In genomic region chr17:21395764-21396163, GRCh38 we compare ENCODE assay signal across 16 cellular contexts. TPM values are rescaled to one million over a fixed set of nuclear protein-coding genes. Genes with fewer than 3 reads are reported as not detected.
DNase-seq lines count a peak whose midpoint lies in the region; ATAC-seq, FAIRE-seq and TF ChIP-seq lines count a peak whose summit lies in the region.
"Had no signal": no experiment of that assay in that cellular context is flagged by ENCODE, and none has a peak within 500 bp of the region (broad histone marks: within the 10 kb centered on the region; RNA-seq: fewer than 3 reads in every experiment).

No MANE protein-coding gene starts in this region.

- no peak for DNase-seq in activated naive CD8-positive, alpha-beta T cell treated with anti-CD3 and anti-CD28 coated beads, Interleukin-2, amount 10 ng/mL, durations not matched to agents 7 days and 5 days
- DNase-seq in activated naive CD8-positive, alpha-beta T cell treated with anti-CD3 and anti-CD28 coated beads, Interleukin-2, amount 50 U/mL, for 24 hours, result no peak
- DNase-seq in HTR-8/SVneo (ENCODE audit: insufficient read length, low spot score) (no peak), glutamatergic neuron (no peak), iPS-NIHi7 (ENCODE audit: extremely low spot score) (no peak)
- DNase-seq in activated CD8-positive, alpha-beta T cell treated with anti-CD3 and anti-CD28 coated beads for 36 hours, result no peak
- DNase-seq: Calu3; CD8-positive, alpha-beta T cell; DMS79 treated with DMSO at 0.1 percent for 48 hours; GM23248; HCEC 1CT had no signal

- no peaks in the 10 kb centered on the region for H3K36me3 Mint-ChIP-seq in activated naive CD8-positive, alpha-beta T cell treated with anti-CD3 and anti-CD28 coated beads, Interleukin-2, amount 10 ng/mL, durations not matched to agents 7 days and 5 days
- H3K36me3 Mint-ChIP-seq in activated naive CD8-positive, alpha-beta T cell treated with anti-CD3 and anti-CD28 coated beads, Interleukin-2, amount 50 U/mL, for 24 hours (ENCODE audit: low read depth), result no peaks in the 10 kb centered on the region
- peaks cover 3% of the 10 kb centered on the region for H3K36me3 Mint-ChIP-seq in glutamatergic neuron (ENCODE audit: unreplicated experiment)
- H3K36me3 Mint-ChIP-seq in activated CD8-positive, alpha-beta T cell treated with anti-CD3 and anti-CD28 coated beads for 36 hours (ENCODE audit: low read depth), result no peaks in the 10 kb centered on the region
- H3K36me3 Mint-ChIP-seq: CD8-positive, alpha-beta T cell had no signal

- H3K27me3 Mint-ChIP-seq in activated naive CD8-positive, alpha-beta T cell treated with anti-CD3 and anti-CD28 coated beads, Interleukin-2, amount 10 ng/mL, durations not matched to agents 7 days and 5 days, result no peaks in the 10 kb centered on the region
- peaks cover 8% of the 10 kb centered on the region for H3K27me3 Mint-ChIP-seq in activated naive CD8-positive, alpha-beta T cell treated with anti-CD3 and anti-CD28 coated beads, Interleukin-2, amount 50 U/mL, for 24 hours
- peaks cover 13% of the 10 kb centered on the region for H3K27me3 Mint-ChIP-seq in glutamatergic neuron (ENCODE audit: unreplicated experiment)
- H3K27me3 Mint-ChIP-seq in activated CD8-positive, alpha-beta T cell treated with anti-CD3 and anti-CD28 coated beads for 36 hours, result no peaks in the 10 kb centered on the region

- no peaks in the 10 kb centered on the region for H3K9me3 Mint-ChIP-seq in activated naive CD8-positive, alpha-beta T cell treated with anti-CD3 and anti-CD28 coated beads, Interleukin-2, amount 10 ng/mL, durations not matched to agents 7 days and 5 days
- no peaks in the 10 kb centered on the region for H3K9me3 Mint-ChIP-seq in activated naive CD8-positive, alpha-beta T cell treated with anti-CD3 and anti-CD28 coated beads, Interleukin-2, amount 50 U/mL, for 24 hours
- peaks cover 6% of the 10 kb centered on the region for H3K9me3 Mint-ChIP-seq in glutamatergic neuron (ENCODE audit: unreplicated experiment)
- no peaks in the 10 kb centered on the region for H3K9me3 Mint-ChIP-seq in activated CD8-positive, alpha-beta T cell treated with anti-CD3 and anti-CD28 coated beads for 36 hours
- H3K9me3 Mint-ChIP-seq: CD8-positive, alpha-beta T cell had no signal

- no peak for TF ChIP-seq CTCF in glutamatergic neuron (IDR thresholded peaks at IDR 0.05; ENCODE audit: partially characterized antibody, unreplicated experiment)
- TF ChIP-seq CTCF in activated CD8-positive, alpha-beta T cell treated with anti-CD3 and anti-CD28 coated beads for 36 hours (IDR thresholded peaks at IDR 0.05), result no peak

- intact Hi-C loops in activated CD8-positive, alpha-beta T cell treated with anti-CD3 and anti-CD28 coated beads for 36 hours (cut with micrococcal nuclease), result no loop called here

- ATAC-seq in activated naive CD8-positive, alpha-beta T cell treated with anti-CD3 and anti-CD28 coated beads, Interleukin-2, amount 10 ng/mL, durations not matched to agents 7 days and 5 days (ENCODE audit: low read depth), result no peak
- no peak for ATAC-seq in activated naive CD8-positive, alpha-beta T cell treated with anti-CD3 and anti-CD28 coated beads, Interleukin-2, amount 50 U/mL, for 24 hours
- ATAC-seq in HG03196 (IDR thresholded peaks at IDR 0.05; ENCODE audit: unreplicated experiment), result no peak
- ATAC-seq in activated CD8-positive, alpha-beta T cell treated with anti-CD3 and anti-CD28 coated beads for 36 hours, result no peak
- ATAC-seq: CD8-positive, alpha-beta T cell had no signal

- no peaks in the 10 kb centered on the region for H3K4me1 Mint-ChIP-seq in activated naive CD8-positive, alpha-beta T cell treated with anti-CD3 and anti-CD28 coated beads, Interleukin-2, amount 10 ng/mL, durations not matched to agents 7 days and 5 days
- no peaks in the 10 kb centered on the region for H3K4me1 Mint-ChIP-seq in activated naive CD8-positive, alpha-beta T cell treated with anti-CD3 and anti-CD28 coated beads, Interleukin-2, amount 50 U/mL, for 24 hours
- peaks cover 19% of the 10 kb centered on the region for H3K4me1 Mint-ChIP-seq in glutamatergic neuron (ENCODE audit: low read depth, unreplicated experiment)
- H3K4me1 Mint-ChIP-seq in activated CD8-positive, alpha-beta T cell treated with anti-CD3 and anti-CD28 coated beads for 36 hours (ENCODE audit: low read depth), result no peaks in the 10 kb centered on the region

- H3K27ac Mint-ChIP-seq in activated naive CD8-positive, alpha-beta T cell treated with anti-CD3 and anti-CD28 coated beads, Interleukin-2, amount 10 ng/mL, durations not matched to agents 7 days and 5 days, result peak overlapping the region; percentile 48
- H3K27ac Mint-ChIP-seq in activated naive CD8-positive, alpha-beta T cell treated with anti-CD3 and anti-CD28 coated beads, Interleukin-2, amount 50 U/mL, for 24 hours, result no peak overlapping the region
- no peak overlapping the region for H3K27ac Mint-ChIP-seq in glutamatergic neuron (ENCODE audit: unreplicated experiment)
- no peak overlapping the region for H3K27ac Mint-ChIP-seq in activated CD8-positive, alpha-beta T cell treated with anti-CD3 and anti-CD28 coated beads for 36 hours
- H3K27ac Mint-ChIP-seq: CD8-positive, alpha-beta T cell had no signal

- CTCF ChIA-PET in activated CD8-positive, alpha-beta T cell treated with anti-CD3 and anti-CD28 coated beads for 36 hours (lab: Charles Lee), result interaction anchor here (0.9 kb wide), 1 partner anchor 117 kb away, joined by 3 read pairs; no protein-coding TSS in a partner anchor

- POLR2A ChIA-PET in activated naive CD8-positive, alpha-beta T cell treated with anti-CD3 and anti-CD28 coated beads, Interleukin-2, amount 10 ng/mL, durations not matched to agents 7 days and 5 days (lab: Charles Lee), result interaction anchor here (0.7 kb wide), 1 partner anchor 264 kb away, joined by 3 read pairs; no protein-coding TSS in a partner anchor
- POLR2A ChIA-PET in activated CD8-positive, alpha-beta T cell treated with anti-CD3 and anti-CD28 coated beads for 36 hours (lab: Charles Lee), result no interaction called here

- FAIRE-seq in HTR-8/SVneo (lab: Jason Lieb, UNC), result peak; percentile 88
- FAIRE-seq: G401.6, GM12891, GM19239, H54 had no signal

- no peak overlapping the region for H3K4me3 Mint-ChIP-seq in activated naive CD8-positive, alpha-beta T cell treated with anti-CD3 and anti-CD28 coated beads, Interleukin-2, amount 10 ng/mL, durations not matched to agents 7 days and 5 days
- no peak overlapping the region for H3K4me3 Mint-ChIP-seq in activated naive CD8-positive, alpha-beta T cell treated with anti-CD3 and anti-CD28 coated beads, Interleukin-2, amount 50 U/mL, for 24 hours
- H3K4me3 Mint-ChIP-seq in glutamatergic neuron (ENCODE audit: unreplicated experiment), result peak overlapping the region; percentile 49
- no peak overlapping the region for H3K4me3 Mint-ChIP-seq in activated CD8-positive, alpha-beta T cell treated with anti-CD3 and anti-CD28 coated beads for 36 hours
- H3K4me3 Mint-ChIP-seq: CD8-positive, alpha-beta T cell had no signal

RNA-seq across cellular contexts. Expression of gene KCNJ12, which starts 19.6 kb away (rescaled TPM):
- total RNA-seq in activated naive CD8-positive, alpha-beta T cell treated with anti-CD3 and anti-CD28 coated beads, Interleukin-2, amount 10 ng/mL, durations not matched to agents 7 days and 5 days, result not detected
- total RNA-seq in glutamatergic neuron (ENCODE audit: unreplicated experiment), result 9.6 TPM
- not detected for total RNA-seq in activated CD8-positive, alpha-beta T cell treated with anti-CD3 and anti-CD28 coated beads for 36 hours
- total RNA-seq: Calu3 had no signal

Comparison
In these comparisons a context has a peak if more than half of its experiments do, and no peak if none do; other contexts are left out.
1. RNA of gene KCNJ12, which starts 19.6 kb away (total RNA-seq): 9.6 TPM in glutamatergic neuron (single experiment); not detected in activated CD8-positive, alpha-beta T cell treated with anti-CD3 and anti-CD28 coated beads for 36 hours and not detected in activated naive CD8-positive, alpha-beta T cell treated with anti-CD3 and anti-CD28 coated beads, Interleukin-2, amount 10 ng/mL, durations not matched to agents 7 days and 5 days; every median in the first group is over 10 times any median in the second.